In genomic region chr10:11150876-11151275, GRCh38 we compare ENCODE assay signal across 15 cellular contexts.
DNase-seq lines count a peak whose midpoint lies in the region; ATAC-seq and TF ChIP-seq lines count a peak whose summit lies in the region.
"Had no signal": no experiment of that assay in that cellular context is flagged by ENCODE, and none has a peak within 500 bp of the region (broad histone marks: within the 10 kb centered on the region; RNA-seq: fewer than 3 reads in every experiment).

No MANE protein-coding gene starts in this region.

- H3K4me3 Mint-ChIP-seq in activated CD4-positive, alpha-beta T cell treated with anti-CD3 and anti-CD28 coated beads, Interleukin-2, amount 10 ng/mL, durations not matched to agents 7 days and 5 days: peak overlapping the region; percentile 78
- H3K4me3 Mint-ChIP-seq in T-helper 17 cell: peak overlapping the region; percentile 89
- no peak overlapping the region for H3K4me3 Mint-ChIP-seq in stimulated activated memory B cell treated with anti-CD40 and anti-IgM and Interleukin-4, amounts not matched to agents 10 μg/mL and 1 μg/mL and 100 μg/mL, for 72 hours
- H3K4me3 Mint-ChIP-seq: type B pancreatic cell had no signal

- no peak for DNase-seq in activated CD4-positive, alpha-beta T cell treated with anti-CD3 and anti-CD28 coated beads, Interleukin-2, amount 10 ng/mL, durations not matched to agents 7 days and 5 days
- no peak for DNase-seq in activated CD4-positive, alpha-beta T cell treated with anti-CD3 and anti-CD28 coated beads for 4 hours
- DNase-seq in T-helper 17 cell: no peak
- DNase-seq in colonic mucosa: no peak
- no peak for DNase-seq in NCI-H146 (lab: John Stamatoyannopoulos, UW)
- DNase-seq in NCI-H82 treated with DMSO at 0.1 percent for 48 hours (lab: John Stamatoyannopoulos, UW; ENCODE audit: unreplicated experiment): no peak
- DNase-seq: activated CD8-positive, alpha-beta memory T cell treated with anti-CD3 and anti-CD28 coated beads for 24 hours; amygdala; glutamatergic neuron; MG63; NCI-H748 treated with DMSO at 0.1 percent for 48 hours had no signal

- H3K36me3 ChIP-seq in colonic mucosa: no peaks in the 10 kb centered on the region
- H3K36me3 ChIP-seq: MG63, prostate gland had no signal

- H3K27me3 ChIP-seq in colonic mucosa: no peaks in the 10 kb centered on the region
- H3K27me3 ChIP-seq: MG63 had no signal

- H3K27me3 Mint-ChIP-seq in activated CD4-positive, alpha-beta T cell treated with anti-CD3 and anti-CD28 coated beads, Interleukin-2, amount 10 ng/mL, durations not matched to agents 7 days and 5 days: no peaks in the 10 kb centered on the region
- H3K27me3 Mint-ChIP-seq in T-helper 17 cell: no peaks in the 10 kb centered on the region
- H3K27me3 Mint-ChIP-seq in stimulated activated memory B cell treated with anti-CD40 and anti-IgM and Interleukin-4, amounts not matched to agents 10 μg/mL and 1 μg/mL and 100 μg/mL, for 72 hours: no peaks in the 10 kb centered on the region

- ATAC-seq in T-helper 17 cell (peak; percentile 24), GM21515 (IDR thresholded peaks at IDR 0.05; ENCODE audit: unreplicated experiment) (no peak)
- no peak for ATAC-seq in stimulated activated memory B cell treated with anti-CD40 and anti-IgM and Interleukin-4, amounts not matched to agents 10 μg/mL and 1 μg/mL and 100 μg/mL, for 72 hours

- CTCF ChIA-PET in activated CD4-positive, alpha-beta T cell treated with anti-CD3 and anti-CD28 coated beads, Interleukin-2, amount 10 ng/mL, durations not matched to agents 7 days and 5 days (lab: Charles Lee): interaction anchor here (1.0 to 3.5 kb wide), 7 partner anchors 9 to 38 kb away, joined by 5 to 15 read pairs (median 9); no protein-coding TSS in a partner anchor

- peak overlapping the region; percentile 23 for H3K27ac ChIP-seq in colonic mucosa
- H3K27ac ChIP-seq: prostate gland had no signal

- no peaks in the 10 kb centered on the region for H3K9me3 Mint-ChIP-seq in activated CD4-positive, alpha-beta T cell treated with anti-CD3 and anti-CD28 coated beads, Interleukin-2, amount 10 ng/mL, durations not matched to agents 7 days and 5 days
- no peaks in the 10 kb centered on the region for H3K9me3 Mint-ChIP-seq in stimulated activated memory B cell treated with anti-CD40 and anti-IgM and Interleukin-4, amounts not matched to agents 10 μg/mL and 1 μg/mL and 100 μg/mL, for 72 hours
- H3K9me3 Mint-ChIP-seq: type B pancreatic cell had no signal

- peaks cover 21% of the 10 kb centered on the region for H3K36me3 Mint-ChIP-seq in activated CD4-positive, alpha-beta T cell treated with anti-CD3 and anti-CD28 coated beads, Interleukin-2, amount 10 ng/mL, durations not matched to agents 7 days and 5 days (ENCODE audit: low read depth)
- no peaks in the 10 kb centered on the region for H3K36me3 Mint-ChIP-seq in T-helper 17 cell (ENCODE audit: low read depth)
- no peaks in the 10 kb centered on the region for H3K36me3 Mint-ChIP-seq in stimulated activated memory B cell treated with anti-CD40 and anti-IgM and Interleukin-4, amounts not matched to agents 10 μg/mL and 1 μg/mL and 100 μg/mL, for 72 hours
- H3K36me3 Mint-ChIP-seq: type B pancreatic cell had no signal

- no peak overlapping the region for H3K9ac ChIP-seq in colonic mucosa (ENCODE audit: low read depth in 2 of 2, low read length in 2 of 2)

- no peak overlapping the region for H3K4me3 ChIP-seq in colonic mucosa
- H3K4me3 ChIP-seq: MG63, prostate gland had no signal

- no peaks in the 10 kb centered on the region for H3K9me3 ChIP-seq in T-helper 17 cell (ENCODE audit: control insufficient read depth, low read length, poor library complexity, severe bottlenecking)
- H3K9me3 ChIP-seq in colonic mucosa: no peaks in the 10 kb centered on the region
- H3K9me3 ChIP-seq: MG63, prostate gland had no signal

- H3K4me1 ChIP-seq in colonic mucosa: peaks cover 10% of the 10 kb centered on the region
- H3K4me1 ChIP-seq: prostate gland had no signal

- peak overlapping the region; percentile 99 for H3K27ac Mint-ChIP-seq in activated CD4-positive, alpha-beta T cell treated with anti-CD3 and anti-CD28 coated beads, Interleukin-2, amount 10 ng/mL, durations not matched to agents 7 days and 5 days
- peak overlapping the region; percentile 99 for H3K27ac Mint-ChIP-seq in T-helper 17 cell
- peak overlapping the region; percentile 66 for H3K27ac Mint-ChIP-seq in stimulated activated memory B cell treated with anti-CD40 and anti-IgM and Interleukin-4, amounts not matched to agents 10 μg/mL and 1 μg/mL and 100 μg/mL, for 72 hours
- H3K27ac Mint-ChIP-seq: type B pancreatic cell had no signal

- intact Hi-C loops in colonic mucosa (cut with DNase I): no loop called here

- H3K4me1 Mint-ChIP-seq in activated CD4-positive, alpha-beta T cell treated with anti-CD3 and anti-CD28 coated beads, Interleukin-2, amount 10 ng/mL, durations not matched to agents 7 days and 5 days: peaks cover 99% of the 10 kb centered on the region
- peaks cover 83% of the 10 kb centered on the region for H3K4me1 Mint-ChIP-seq in T-helper 17 cell
- peaks cover 85% of the 10 kb centered on the region for H3K4me1 Mint-ChIP-seq in stimulated activated memory B cell treated with anti-CD40 and anti-IgM and Interleukin-4, amounts not matched to agents 10 μg/mL and 1 μg/mL and 100 μg/mL, for 72 hours

- POLR2A ChIA-PET in activated CD4-positive, alpha-beta T cell treated with anti-CD3 and anti-CD28 coated beads, Interleukin-2, amount 10 ng/mL, durations not matched to agents 7 days and 5 days (lab: Charles Lee): interaction anchor here (1.0 to 2.7 kb wide), 2 partner anchors 13 to 75 kb away, joined by 4 to 29 read pairs; no protein-coding TSS in a partner anchor

- no peak for TF ChIP-seq CTCF in colonic mucosa (IDR thresholded peaks at IDR 0.05)
